In genomic region chr6:147479857-147480256, GRCh38 we compare ENCODE assay signal across 2 cellular contexts.
TF ChIP-seq lines count a peak whose summit lies in the region.

No MANE protein-coding gene starts in this region.

TF ChIP-seq in HepG2, 621 proteins besides CTCF, POLR2A, EP300 and RAD21:
- TF ChIP-seq FOXA1 (IDR thresholded peaks at IDR 0.05), result no peak
- TF ChIP-seq FOXA1 (CRISPR knock-in tag; IDR thresholded peaks at IDR 0.05), result no peak
- no peak for TF ChIP-seq AKAP8 (CRISPR knock-in tag; IDR thresholded peaks at IDR 0.05)
- TF ChIP-seq FLYWCH1 (CRISPR knock-in tag; IDR thresholded peaks at IDR 0.05), result no peak
- no peak for TF ChIP-seq ZNF333 (CRISPR knock-in tag; IDR thresholded peaks at IDR 0.05; ENCODE audit: borderline replicate concordance)
- TF ChIP-seq TFAP4 (IDR thresholded peaks at IDR 0.05; ENCODE audit: borderline replicate concordance, low read depth), result no peak
- no peak for TF ChIP-seq KDM4B (CRISPR knock-in tag; IDR thresholded peaks at IDR 0.05)
- TF ChIP-seq MAFK (conservative IDR thresholded peaks at IDR 0.05 in 1 of 2, IDR thresholded peaks at IDR 0.05 in 1 of 2; ENCODE audit: low read length in 2 of 2), result peak; percentile 87 to 91
- TF ChIP-seq NFE2L2 (IDR thresholded peaks at IDR 0.05; ENCODE audit: low read length), result peak; percentile 92
- no peak for TF ChIP-seq SIX1 (CRISPR knock-in tag; IDR thresholded peaks at IDR 0.05; ENCODE audit: borderline replicate concordance)
- peak; percentile 78 for TF ChIP-seq MAFF (IDR thresholded peaks at IDR 0.05; ENCODE audit: low read depth, low read length)
- TF ChIP-seq CBX5 (CRISPR knock-in tag; IDR thresholded peaks at IDR 0.05; ENCODE audit: borderline replicate concordance), result no peak

TF ChIP-seq in H1, 55 proteins besides CTCF, POLR2A, EP300 and RAD21:
- TF ChIP-seq JUND (IDR thresholded peaks at IDR 0.05; ENCODE audit: low read length), result no peak
- TF ChIP-seq MAFK (IDR thresholded peaks at IDR 0.05; ENCODE audit: low read depth, low read length), result peak; percentile 28; the same call in 1 of the 2 replicates
- TF ChIP-seq BACH1 (IDR thresholded peaks at IDR 0.05; ENCODE audit: low read length), result 0 out of 2 replicates have a peak, but pooled peaks have one; percentile 20
- no peak for TF ChIP-seq ATF2 (IDR thresholded peaks at IDR 0.05; ENCODE audit: low read length)
- no peak for TF ChIP-seq TEAD4 (IDR thresholded peaks at IDR 0.05; ENCODE audit: low read depth, low read length)
- TF ChIP-seq RBBP5 (IDR thresholded peaks at IDR 0.05; ENCODE audit: borderline replicate concordance, low read depth, low read length), result no peak
- TF ChIP-seq CHD2 (IDR thresholded peaks at IDR 0.05; ENCODE audit: low read length), result no peak
- TF ChIP-seq KDM5A (IDR thresholded peaks at IDR 0.05; ENCODE audit: low read length), result no peak
- no peak for TF ChIP-seq SP2 (IDR thresholded peaks at IDR 0.05; ENCODE audit: low read length)
- TF ChIP-seq SP4 (IDR thresholded peaks at IDR 0.05; ENCODE audit: low read length), result no peak
